ENCODE assay signal across 11 cellular contexts in genomic region chr1:198798923-198799386, GRCh38.
A peak's percentile ranks its signal among the peaks of the same experiment; 100 is the strongest.
DNase-seq lines count a peak whose midpoint lies in the region; ATAC-seq and TF ChIP-seq lines count a peak whose summit lies in the region.
"Had no signal": no experiment of that assay in that cellular context is flagged by ENCODE, and none has a peak within 500 bp of the region (broad histone marks: within the 10 kb centered on the region; RNA-seq: fewer than 3 reads in every experiment).

No MANE protein-coding gene starts in this region.

- peak; percentile 1 for TF ChIP-seq CTCF in kidney epithelial cell (IDR thresholded peaks at IDR 0.05; ENCODE audit: insufficient read depth, low read length, poor library complexity, severe bottlenecking)

- ATAC-seq in GM18870 (IDR thresholded peaks at IDR 0.05; ENCODE audit: unreplicated experiment): peak; percentile 86
- peak; percentile 59 for ATAC-seq in GM21576 (IDR thresholded peaks at IDR 0.05; ENCODE audit: unreplicated experiment)
- ATAC-seq in HG03196 (IDR thresholded peaks at IDR 0.05; ENCODE audit: unreplicated experiment): peak; percentile 83
- no peak for ATAC-seq in stimulated activated naive CD8-positive, alpha-beta T cell treated with anti-CD3 and anti-CD28 coated beads, Interleukin-15, Interleukin-2, amounts not matched to agents 100 U/mL and 50 U/mL, for 24 hours
- ATAC-seq: activated CD4-positive, alpha-beta T cell treated with anti-CD3 and anti-CD28 coated beads for 36 hours had no signal

- DNase-seq in kidney epithelial cell (ENCODE audit: low read depth) (no peak), COR-L47 (lab: John Stamatoyannopoulos, UW) (no peak), NCI-H2196 treated with DMSO at 0.1 percent for 48 hours (lab: John Stamatoyannopoulos, UW; ENCODE audit: unreplicated experiment) (no peak)
- no peak for DNase-seq in stimulated activated naive CD8-positive, alpha-beta T cell treated with anti-CD3 and anti-CD28 coated beads, Interleukin-15, Interleukin-2, amounts not matched to agents 100 U/mL and 50 U/mL, for 24 hours
- DNase-seq: activated CD4-positive, alpha-beta T cell treated with anti-CD3 and anti-CD28 coated beads for 36 hours; activated naive CD8-positive, alpha-beta T cell treated with anti-CD3 and anti-CD28 coated beads, Interleukin-2, amount 10 ng/mL, durations not matched to agents 7 days and 5 days; hypothalamus; NCI-H1436 had no signal

- H3K36me3 ChIP-seq in kidney epithelial cell (ENCODE audit: control insufficient read depth, insufficient read depth, low read length): no peaks in the 10 kb centered on the region

- H3K27me3 ChIP-seq in kidney epithelial cell (ENCODE audit: control insufficient read depth, insufficient read depth, low read length): no peaks in the 10 kb centered on the region

- no peak overlapping the region for H3K4me3 ChIP-seq in kidney epithelial cell (ENCODE audit: low read depth, low read length)
